27 cellular contexts compared by ENCODE assay signal in the genomic region with DNA sequence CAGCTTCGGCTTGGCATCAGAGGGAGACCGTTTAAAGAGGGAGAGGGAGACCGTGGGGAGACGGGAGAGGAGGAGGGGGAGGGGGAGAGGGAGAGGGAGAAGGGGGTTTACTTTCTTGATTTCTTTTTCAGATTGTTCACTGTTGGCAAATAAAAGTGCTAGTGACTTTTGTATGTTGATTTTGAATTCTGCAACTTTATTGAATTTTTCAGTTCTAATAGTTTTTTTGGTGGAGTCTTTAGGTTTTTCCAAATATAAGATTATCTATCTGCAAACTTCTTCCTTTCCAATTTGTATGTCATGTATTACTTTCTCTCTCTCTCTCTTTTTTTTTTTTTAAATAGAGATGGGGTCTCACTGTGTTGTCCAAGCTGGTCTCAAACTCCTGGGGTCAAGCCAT.
"Had no signal": no experiment of that assay in that cellular context is flagged by ENCODE, and none has a peak within 500 bp of the region (broad histone marks: within the 10 kb centered on the region; RNA-seq: fewer than 3 reads in every experiment).

No MANE protein-coding gene starts in this region.

- H3K4me3 ChIP-seq: hepatocyte, lung, neural progenitor cell, ovary, prostate gland, right lobe of liver, smooth muscle cell, transverse colon, upper lobe of left lung, vagina had no signal

- H3K27ac ChIP-seq: hepatocyte, neural progenitor cell, neutrophil, ovary, prostate gland, right lobe of liver, transverse colon, upper lobe of left lung, vagina had no signal

- H3K27me3 ChIP-seq: hepatocyte, neural progenitor cell, neutrophil, ovary, right lobe of liver, transverse colon, upper lobe of left lung, vagina had no signal

- ATAC-seq: left lobe of liver; natural killer cell; right lobe of liver; stimulated activated memory B cell treated with anti-CD40 and anti-IgM and Interleukin-4, amounts not matched to agents 10 μg/mL and 1 μg/mL and 100 μg/mL, for 72 hours; stimulated activated naive CD8-positive, alpha-beta T cell treated with anti-CD3 and anti-CD28 coated beads, Interleukin-15, amount 100 ng/mL, for 72 hours had no signal

- H3K9me3 ChIP-seq: neutrophil, ovary, prostate gland, right lobe of liver, transverse colon, upper lobe of left lung, vagina had no signal

- H3K4me1 ChIP-seq: prostate gland, right lobe of liver, upper lobe of left lung, vagina had no signal

- DNase-seq: head of caudate nucleus; islet precursor cell; mesendoderm; naive B cell; natural killer cell; nephron progenitor cell; ovary; retina; right lobe of liver; stimulated activated CD4-positive, alpha-beta T cell treated with anti-CD3 and anti-CD28 coated beads, Interleukin-1b, Interleukin-23, amount 100 ng/mL, for 48 hours; stimulated activated CD4-positive, alpha-beta T cell treated with anti-CD3 and anti-CD28 coated beads, Interleukin-2, amount 100 ng/mL, for 48 hours; stimulated activated CD4-positive, alpha-beta T cell treated with anti-CD3 and anti-CD28 coated beads, Interleukin-4, amount 100 ng/mL, for 4 hours; stimulated activated CD8-positive, alpha-beta memory T cell treated with anti-CD3 and anti-CD28 coated beads, Interleukin-4, amount 100 ng/mL, for 48 hours; stimulated activated naive CD4-positive, alpha-beta T cell treated with Interleukin-2 at 50 U/mL for 16 hours; stimulated activated naive CD8-positive, alpha-beta T cell treated with anti-CD3 and anti-CD28 coated beads, Interleukin-15, amount 100 ng/mL, for 72 hours; substantia nigra; transverse colon had no signal

- H3K36me3 ChIP-seq: neural progenitor cell, ovary, prostate gland had no signal
